1 cellular context compared by ENCODE assay signal in genomic region chr17:12622726-12623125, GRCh38.
TF ChIP-seq lines count a peak whose summit lies in the region.

No MANE protein-coding gene starts in this region.

TF ChIP-seq in IMR-90, 13 proteins besides CTCF, POLR2A, EP300 and RAD21:
- TF ChIP-seq NFE2L2 (IDR thresholded peaks at IDR 0.05; ENCODE audit: low read depth, low read length): no peak
- no peak for TF ChIP-seq RFX5 (IDR thresholded peaks at IDR 0.05; ENCODE audit: low read depth, low read length)
- no peak for TF ChIP-seq MAFK (IDR thresholded peaks at IDR 0.05; ENCODE audit: low read depth, low read length)
- TF ChIP-seq MAZ (IDR thresholded peaks at IDR 0.05; ENCODE audit: borderline replicate concordance, low read depth, low read length): no peak
- no peak for TF ChIP-seq MXI1 (IDR thresholded peaks at IDR 0.05; ENCODE audit: borderline replicate concordance, low read depth, low read length)
- no peak for TF ChIP-seq RCOR1 (IDR thresholded peaks at IDR 0.05; ENCODE audit: insufficient replicate concordance, low read length)
- no peak for TF ChIP-seq BHLHE40 (IDR thresholded peaks at IDR 0.05; ENCODE audit: low read depth, low read length)
- TF ChIP-seq ELK1 (IDR thresholded peaks at IDR 0.05; ENCODE audit: borderline replicate concordance, low read depth, low read length): no peak
- TF ChIP-seq FOS (IDR thresholded peaks at IDR 0.05; ENCODE audit: low read depth, low read length): no peak
- TF ChIP-seq SMC3 (IDR thresholded peaks at IDR 0.05; ENCODE audit: low read depth, low read length): no peak
- no peak for TF ChIP-seq CHD1 (IDR thresholded peaks at IDR 0.05; ENCODE audit: low read depth, low read length)
- TF ChIP-seq CEBPB (IDR thresholded peaks at IDR 0.05; ENCODE audit: low read depth, low read length): no peak; the same call in 1 of the 2 replicates
- TF ChIP-seq USF2 (IDR thresholded peaks at IDR 0.05; ENCODE audit: low read depth, low read length): no peak
